ENCODE assay signal across 21 cellular contexts in the genomic region with DNA sequence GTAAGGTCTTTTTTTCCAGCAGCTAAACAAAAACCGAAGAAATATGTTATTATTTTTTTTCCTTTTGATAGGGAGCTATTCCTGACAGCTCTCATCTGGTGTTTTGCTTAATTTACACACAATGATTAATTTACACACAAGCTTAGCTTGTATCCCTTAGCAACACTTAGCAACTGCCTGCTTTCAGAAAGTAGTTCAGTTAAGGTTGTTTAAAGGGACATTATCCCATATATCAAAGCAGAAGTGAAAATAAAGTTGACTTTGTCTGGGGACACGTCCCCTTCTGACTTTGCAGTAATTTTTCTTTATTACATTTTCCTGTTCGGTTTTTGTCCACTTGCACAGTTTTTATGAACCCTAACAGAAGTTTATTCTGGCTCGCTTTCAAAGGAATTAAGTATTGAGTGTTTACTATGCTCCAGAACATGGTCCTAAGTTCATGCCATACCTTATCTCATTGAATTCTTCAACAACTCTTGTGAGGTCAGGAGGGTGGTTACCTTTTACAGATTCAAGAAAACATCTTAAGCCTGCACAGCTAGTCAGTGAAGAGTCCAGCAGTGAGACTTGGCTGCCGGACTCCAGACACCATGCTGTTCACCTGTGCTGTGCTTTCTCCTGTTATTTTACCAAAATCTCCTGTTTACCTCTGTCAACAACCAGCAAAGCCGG. TPM values are rescaled to one million over a fixed set of nuclear protein-coding genes. Genes with fewer than 3 reads are reported as not detected.
DNase-seq lines count a peak whose midpoint lies in the region; ATAC-seq, FAIRE-seq and TF ChIP-seq lines count a peak whose summit lies in the region.
"Had no signal": no experiment of that assay in that cellular context is flagged by ENCODE, and none has a peak within 500 bp of the region (broad histone marks: within the 10 kb centered on the region; RNA-seq: fewer than 3 reads in every experiment).

No MANE protein-coding gene starts in this region.

- FAIRE-seq in HepG2 (lab: Jason Lieb, UNC): no peak
- FAIRE-seq: D721Med, G401.6, H1 had no signal

- no peak overlapping the region for H3K9ac ChIP-seq in HepG2 (ENCODE audit: insufficient read depth, low read depth, low read length)
- no peak overlapping the region for H3K9ac ChIP-seq in endocrine pancreas (ENCODE audit: control insufficient read depth, insufficient read depth, low read length)
- H3K9ac ChIP-seq in mucosa of rectum (ENCODE audit: low read depth in 1 of 2, low read length in 2 of 2): peak overlapping the region in 1 of 2 donors; percentile 22
- H3K9ac ChIP-seq: BLaER1 had no signal

- no peaks in the 10 kb centered on the region for H3K4me1 ChIP-seq in HepG2 (ENCODE audit: insufficient read depth, low read length)
- no peaks in the 10 kb centered on the region for H3K4me1 ChIP-seq in right lobe of liver
- H3K4me1 ChIP-seq in endocrine pancreas (ENCODE audit: control insufficient read depth, insufficient read depth, low read length): peaks cover 4% of the 10 kb centered on the region
- H3K4me1 ChIP-seq in mucosa of rectum (ENCODE audit: control insufficient read depth in 2 of 2, insufficient read depth in 2 of 2, low read length in 2 of 2): peaks cover 15 to 17% of the 10 kb centered on the region in 2 donors
- H3K4me1 ChIP-seq: BLaER1 had no signal

- POLR2A ChIA-PET in HepG2 (lab: Yijun Ruan, JAX): no interaction called here

- TF ChIP-seq POLR2A in HepG2 (IDR thresholded peaks at IDR 0.05; ENCODE audit: insufficient read depth in 1 of 2, low read depth in 2 of 2, low read length in 2 of 2) (no peak), right lobe of liver (IDR thresholded peaks at IDR 0.05) (no peak)

- H3K79me2 ChIP-seq in HepG2 (ENCODE audit: insufficient read depth, low read length): no peaks in the 10 kb centered on the region

- 8% methylated on average over 6 of the region's 6 CpGs for WGBS in HepG2 (ENCODE audit: low lambda C conversion rate)
- WGBS in right lobe of liver (ENCODE audit: insufficient coverage, low coverage, low lambda C conversion rate, missing lambda C conversion rate): 54% methylated on average over 6 of the region's 6 CpGs

- CTCF ChIA-PET in HepG2 (lab: Yijun Ruan, JAX; ENCODE audit: low intra/inter-chr PET ratio, low total read pairs): no interaction called here

- TF ChIP-seq EP300 in HepG2 (IDR thresholded peaks at IDR 0.05; ENCODE audit: low read depth in 2 of 2, low read length in 2 of 2): no peak
- no peak for TF ChIP-seq EP300 in HepG2 (CRISPR knock-in tag; IDR thresholded peaks at IDR 0.05; ENCODE audit: borderline replicate concordance)

- no peak overlapping the region for H3K4me2 ChIP-seq in HepG2 (ENCODE audit: low read depth, low read length)
- H3K4me2 ChIP-seq: BLaER1 had no signal

- no peaks in the 10 kb centered on the region for H3K36me3 ChIP-seq in HepG2 (replicated peaks in 1 of 2; ENCODE audit: control insufficient read depth in 1 of 2, insufficient read depth in 2 of 2, low read length in 2 of 2)
- H3K36me3 ChIP-seq in right lobe of liver: no peaks in the 10 kb centered on the region
- H3K36me3 ChIP-seq in endocrine pancreas (ENCODE audit: control insufficient read depth, insufficient read depth, low read length): no peaks in the 10 kb centered on the region
- H3K36me3 ChIP-seq in mucosa of rectum (ENCODE audit: control insufficient read depth in 2 of 2, insufficient read depth in 2 of 2, low read length in 2 of 2): no peaks in the 10 kb centered on the region
- H3K36me3 ChIP-seq: BLaER1 had no signal

- DNase-seq in HepG2 (ENCODE audit: low spot score) (no peak), right lobe of liver (no peak), NAMALWA (ENCODE audit: low spot score) (no peak), islet precursor cell (no peak)
- DNase-seq: CD8-positive, alpha-beta T cell; DND-41; KBM-7; NCI-H1092 treated with DMSO at 0.1 percent for 48 hours; NCI-H2081 treated with DMSO at 0.1 percent for 48 hours; NCI-H524 treated with DMSO at 0.1 percent for 48 hours; OCI-M1; SHP77 treated with DMSO at 0.1 percent for 48 hours had no signal

- no peak overlapping the region for H3K4me3 ChIP-seq in HepG2 (replicated peaks in 1 of 3; ENCODE audit: insufficient read depth in 1 of 3, low read depth in 2 of 3, low read length in 3 of 3)
- no peak overlapping the region for H3K4me3 ChIP-seq in right lobe of liver
- peak overlapping the region; percentile 49 for H3K4me3 ChIP-seq in endocrine pancreas (ENCODE audit: control insufficient read depth, insufficient read depth, low read length)
- peak overlapping the region; percentile 36 to 59 for H3K4me3 ChIP-seq in mucosa of rectum (ENCODE audit: low read length in 2 of 2)
- H3K4me3 ChIP-seq: BLaER1 had no signal

- ATAC-seq in HepG2 (no peak), right lobe of liver (no peak), GM19455 (IDR thresholded peaks at IDR 0.05; ENCODE audit: unreplicated experiment) (no peak), GM21367 (IDR thresholded peaks at IDR 0.05; ENCODE audit: unreplicated experiment) (no peak)
- ATAC-seq: CD8-positive, alpha-beta T cell had no signal

- in situ Hi-C loops in HepG2 (cut with HindIII; ENCODE audit: extremely low pct_ligation_motif_present, low pct_unique_long_range_greater_than_20kb): no loop called here

- intact Hi-C loops in HepG2 (cut with micrococcal nuclease; ENCODE audit: unreplicated experiment) (no loop called here), right lobe of liver (cut with DNase I) (no loop called here)

- H3K27ac ChIP-seq in HepG2 (ENCODE audit: extremely low read length, insufficient read depth, low read length) (no peak overlapping the region), right lobe of liver (no peak overlapping the region), mucosa of rectum (ENCODE audit: low read depth in 2 of 2, low read length in 2 of 2) (peak overlapping the region; percentile 76 to 83)
- H3K27ac ChIP-seq: 22Rv1, BLaER1 had no signal

- H3K27me3 ChIP-seq in HepG2 (ENCODE audit: control insufficient read depth in 1 of 2, insufficient read depth in 2 of 2, low read length in 2 of 2): no peaks in the 10 kb centered on the region
- no peaks in the 10 kb centered on the region for H3K27me3 ChIP-seq in right lobe of liver
- no peaks in the 10 kb centered on the region for H3K27me3 ChIP-seq in endocrine pancreas (ENCODE audit: control insufficient read depth, insufficient read depth, low read length)
- no peaks in the 10 kb centered on the region for H3K27me3 ChIP-seq in mucosa of rectum (ENCODE audit: control insufficient read depth in 2 of 2, insufficient read depth in 2 of 2, low read length in 2 of 2)
- H3K27me3 ChIP-seq: BLaER1 had no signal

- no peak for TF ChIP-seq CTCF in HepG2 (CRISPR knock-in tag; IDR thresholded peaks at IDR 0.05)
- no peak for TF ChIP-seq CTCF in right lobe of liver (IDR thresholded peaks at IDR 0.05)

- peaks cover 47% of the 10 kb centered on the region for H3K9me3 ChIP-seq in HepG2 (ENCODE audit: low read length)
- H3K9me3 ChIP-seq in right lobe of liver: no peaks in the 10 kb centered on the region
- no peaks in the 10 kb centered on the region for H3K9me3 ChIP-seq in endocrine pancreas (ENCODE audit: control insufficient read depth, low read length)
- H3K9me3 ChIP-seq in mucosa of rectum (ENCODE audit: control insufficient read depth in 2 of 2, low read length in 2 of 2): peaks cover 0 to 2% of the 10 kb centered on the region in 2 donors

- BruUV-seq in HepG2 (replicated peaks; lab: Mats Ljungman, UMichigan): no TSS peak

- no peak for TF ChIP-seq RAD21 in HepG2 (CRISPR knock-in tag; IDR thresholded peaks at IDR 0.05)

- H4K20me1 ChIP-seq in HepG2 (ENCODE audit: insufficient read depth, low read length): no peaks in the 10 kb centered on the region
- H4K20me1 ChIP-seq: BLaER1 had no signal

- no peak overlapping the region for H2AFZ ChIP-seq in HepG2 (ENCODE audit: low read length)

TF ChIP-seq in HepG2, 621 proteins besides CTCF, POLR2A, EP300 and RAD21:
- TF ChIP-seq SP2 (CRISPR knock-in tag; IDR thresholded peaks at IDR 0.05) (no peak), RFX5 (IDR thresholded peaks at IDR 0.05; ENCODE audit: low read depth, low read length) (peak; percentile 48; the same call in 1 of the 2 replicates)
- TF ChIP-seq, protein P1, sequence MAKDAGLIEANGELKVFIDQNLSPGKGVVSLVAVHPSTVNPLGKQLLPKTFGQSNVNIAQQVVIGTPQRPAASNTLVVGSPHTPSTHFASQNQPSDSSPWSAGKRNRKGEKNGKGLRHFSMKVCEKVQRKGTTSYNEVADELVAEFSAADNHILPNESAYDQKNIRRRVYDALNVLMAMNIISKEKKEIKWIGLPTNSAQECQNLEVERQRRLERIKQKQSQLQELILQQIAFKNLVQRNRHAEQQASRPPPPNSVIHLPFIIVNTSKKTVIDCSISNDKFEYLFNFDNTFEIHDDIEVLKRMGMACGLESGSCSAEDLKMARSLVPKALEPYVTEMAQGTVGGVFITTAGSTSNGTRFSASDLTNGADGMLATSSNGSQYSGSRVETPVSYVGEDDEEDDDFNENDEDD (CRISPR knock-in tag; IDR thresholded peaks at IDR 0.05; ENCODE audit: borderline replicate concordance): no peak

RNA-seq across cellular contexts. Expression of gene ARHGAP44, which starts 41.5 kb away (rescaled TPM):
- total RNA-seq in HepG2 (2016; rRNA removed; fragmentation: Illumina TruSeq; extraction: Trizol) (2.8 and 3.1 TPM in 2 replicates), right lobe of liver (1 to 10 TPM in 1 of 6 experiments, under 1 TPM in 5; 0.49 to 1.1 (median 0.63) TPM)
- total RNA-seq in HepG2 (2016; cell fraction: cytosol; rRNA removed; fragmentation: Illumina TruSeq; extraction: Trizol; ENCODE audit: low read depth): 0.91 and 1.7 TPM in 2 replicates
- 1.8 and 2.8 TPM in 2 replicates for total RNA-seq in HepG2 (2016; cell fraction: insoluble cytoplasmic fraction; rRNA removed; fragmentation: Illumina TruSeq; extraction: Trizol)
- total RNA-seq in HepG2 (2016; cell fraction: membrane; rRNA removed; fragmentation: Illumina TruSeq; extraction: Trizol): 3.5 and 4.2 TPM in 2 replicates
- total RNA-seq in HepG2 (2016; cell fraction: nucleus; rRNA removed; fragmentation: Illumina TruSeq; extraction: Trizol): 3.7 and 4.1 TPM in 2 replicates
- 0.78 and 0.79 TPM in 2 replicates for polyA plus RNA-seq in HepG2 (2011; rRNA removed)
- 0.56 and 0.59 TPM in 2 replicates for polyA plus RNA-seq in HepG2 (2011; cell fraction: cytosol; rRNA removed)
- 1.0 and 1.1 TPM in 2 replicates for polyA plus RNA-seq in HepG2 (2011; cell fraction: nucleus; rRNA removed)
- 0.80 and 1.4 TPM in 2 replicates for polyA plus RNA-seq in HepG2 (2012)
- polyA plus RNA-seq in HepG2 (2016; cell fraction: cytosol; fragmentation: Illumina TruSeq; extraction: Trizol; ENCODE audit: low read depth): 1.2 TPM in 2 replicates
- 2.7 and 2.9 TPM in 2 replicates for polyA plus RNA-seq in HepG2 (2016; cell fraction: insoluble cytoplasmic fraction; fragmentation: Illumina TruSeq; extraction: Trizol; ENCODE audit: low read depth)
- polyA plus RNA-seq in HepG2 (2016; cell fraction: membrane; fragmentation: Illumina TruSeq; extraction: Trizol; ENCODE audit: low read depth): 2.8 and 3.0 TPM in 2 replicates
- polyA plus RNA-seq in HepG2 (2016; cell fraction: nucleus; fragmentation: Illumina TruSeq; extraction: Trizol; ENCODE audit: insufficient read depth, low read depth): 3.4 and 3.6 TPM in 2 replicates
- polyA minus RNA-seq in HepG2 (2011; rRNA and poly(A)+ RNA removed; ENCODE audit: low replicate concordance): 0.37 and 2.5 TPM in 2 replicates
- 0.18 and 0.79 TPM in 2 replicates for polyA minus RNA-seq in HepG2 (2011; cell fraction: cytosol; rRNA and poly(A)+ RNA removed)
- 1.4 and 1.9 TPM in 2 replicates for polyA minus RNA-seq in HepG2 (2011; cell fraction: nucleus; rRNA and poly(A)+ RNA removed)
- total RNA-seq: CD8-positive, alpha-beta T cell had no signal

Comparison
In these comparisons a context has a peak if more than half of its experiments do, and no peak if none do; other contexts are left out.
1. H3K27ac ChIP-seq: peak in mucosa of rectum (2 of 2); none in HepG2 (single experiment) and right lobe of liver (0 of 3).
2. H3K4me3 ChIP-seq: peak in endocrine pancreas (single experiment) and mucosa of rectum (2 of 2); none in HepG2 (0 of 3) and right lobe of liver (0 of 3).